In the genomic region with DNA sequence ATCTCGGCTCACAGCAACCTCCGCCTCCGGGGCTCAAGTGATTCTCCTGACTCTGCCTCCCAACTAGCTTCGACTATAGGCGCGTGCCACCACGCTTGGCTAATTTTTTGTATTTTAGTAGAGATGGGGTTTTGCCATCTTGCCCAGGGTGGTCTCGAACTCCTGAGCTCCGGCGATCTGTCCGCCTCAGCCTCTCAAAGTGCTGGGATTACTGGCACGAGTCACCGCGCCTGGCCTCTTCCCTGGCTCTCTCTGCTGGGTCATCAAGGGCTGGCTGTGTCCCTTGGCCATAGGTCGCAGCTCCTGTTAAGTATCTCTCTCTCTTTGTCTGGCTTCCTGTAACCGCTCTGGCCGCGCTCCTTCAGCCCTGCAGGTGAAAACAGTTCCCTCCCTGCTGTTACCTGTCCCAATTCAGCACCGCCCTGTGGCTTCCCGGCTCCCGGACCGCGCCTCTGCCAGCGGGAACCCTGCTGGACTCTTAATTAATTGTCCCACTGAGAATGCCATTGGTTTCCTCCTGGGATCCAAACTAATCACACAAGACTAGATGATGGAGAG, we compare ENCODE assay signal across 8 cellular contexts. TPM values are rescaled to one million over a fixed set of nuclear protein-coding genes. Genes with fewer than 3 reads are reported as not detected.
DNase-seq lines count a peak whose midpoint lies in the region; ATAC-seq and TF ChIP-seq lines count a peak whose summit lies in the region.

No MANE protein-coding gene starts in this region.

- H3K4me1 ChIP-seq in Panc1 (ENCODE audit: control insufficient read depth, insufficient read depth, low read length), result peaks cover 6% of the 10 kb centered on the region; the same call in 1 of the 2 replicates

- in situ Hi-C loops in Panc1 (cut with HindIII; ENCODE audit: low pct_unique_long_range_greater_than_20kb, low sequenced_read_pairs), result no loop called here

- H3K4me1 Mint-ChIP-seq in endothelial cell (ENCODE audit: unreplicated experiment), result peaks cover 46% of the 10 kb centered on the region
- peaks cover 13 to 14% of the 10 kb centered on the region in 2 donors for H3K4me1 Mint-ChIP-seq in natural killer cell treated with Interleukin-12 subunit alpha and Interleukin-12 subunit beta and Interleukin-15 and Interleukin-18, amount 100 ng/mL, for 72 hours (ENCODE audit: low read depth in 2 of 2)

- peaks cover 9% of the 10 kb centered on the region for H3K27me3 Mint-ChIP-seq in endothelial cell (ENCODE audit: unreplicated experiment)
- peaks cover 0 to 11% of the 10 kb centered on the region in 2 donors for H3K27me3 Mint-ChIP-seq in natural killer cell treated with Interleukin-12 subunit alpha and Interleukin-12 subunit beta and Interleukin-15 and Interleukin-18, amount 100 ng/mL, for 72 hours

- CTCF ChIA-PET in Panc1 (lab: Charles Lee), result interaction anchor here (0.6 kb wide), 1 partner anchor 187 kb away, joined by 10 read pairs; no protein-coding TSS in a partner anchor

- TF ChIP-seq CTCF in GM06990 (IDR thresholded peaks at IDR 0.05; ENCODE audit: insufficient read depth, low read length, poor library complexity, severe bottlenecking), result no peak
- no peak for TF ChIP-seq CTCF in Panc1 (IDR thresholded peaks at IDR 0.05)
- TF ChIP-seq CTCF in endothelial cell (IDR thresholded peaks at IDR 0.05; ENCODE audit: unreplicated experiment), result no peak

- BruUV-seq in Panc1 (replicated peaks; lab: Mats Ljungman, UMichigan), result no TSS peak

- H3K27ac ChIP-seq in Panc1 (ENCODE audit: low read length), result peak overlapping the region; percentile 41

- POLR2A ChIA-PET in Panc1 (lab: Charles Lee), result no interaction called here

- no peak for DNase-seq in GM06990 (ENCODE audit: extremely low read depth, insufficient read length)
- DNase-seq in Panc1 (ENCODE audit: low read depth, low spot score), result no peak
- no peak for DNase-seq in endothelial cell (ENCODE audit: low spot score)
- DNase-seq in natural killer cell treated with Interleukin-12 subunit alpha and Interleukin-12 subunit beta and Interleukin-15 and Interleukin-18, amount 100 ng/mL, for 72 hours (ENCODE audit: low spot score), result no peak
- DNase-seq in SKM-1 (lab: John Stamatoyannopoulos, UW; ENCODE audit: unreplicated experiment), result no peak
- DNase-seq in activated CD4-positive, CD25-positive, alpha-beta regulatory T cell (lab: John Stamatoyannopoulos, UW), result no peak
- no peak for DNase-seq in SKM-1 treated with dmso at 0.1 percent for 144 hours (lab: John Stamatoyannopoulos, UW; ENCODE audit: unreplicated experiment)

- H3K36me3 ChIP-seq in GM06990 (ENCODE audit: control insufficient read depth, insufficient read depth, low read length) (no peaks in the 10 kb centered on the region), Panc1 (ENCODE audit: control insufficient read depth, insufficient read depth, low read length) (no peaks in the 10 kb centered on the region; the same call in 1 of the 2 replicates)

- peak overlapping the region; percentile 89 for H3K27ac Mint-ChIP-seq in endothelial cell (ENCODE audit: unreplicated experiment)
- H3K27ac Mint-ChIP-seq in natural killer cell treated with Interleukin-12 subunit alpha and Interleukin-12 subunit beta and Interleukin-15 and Interleukin-18, amount 100 ng/mL, for 72 hours, result peak overlapping the region; percentile 22 to 58

- ATAC-seq in Panc1, result no peak
- no peak for ATAC-seq in natural killer cell treated with Interleukin-12 subunit alpha and Interleukin-12 subunit beta and Interleukin-15 and Interleukin-18, amount 100 ng/mL, for 72 hours
- no peak for ATAC-seq in GM18519 (IDR thresholded peaks at IDR 0.05; ENCODE audit: low FRiP score, unreplicated experiment)

- H3K27me3 ChIP-seq in GM06990 (replicated peaks; ENCODE audit: control insufficient read depth, insufficient read depth, low read length) (no peaks in the 10 kb centered on the region; the same call in 1 of the 2 replicates), Panc1 (ENCODE audit: control insufficient read depth, insufficient read depth, low read length) (no peaks in the 10 kb centered on the region)

- peak overlapping the region; percentile 92 for H3K4me3 Mint-ChIP-seq in endothelial cell (ENCODE audit: unreplicated experiment)
- peak overlapping the region; percentile 95 for H3K4me3 Mint-ChIP-seq in natural killer cell treated with Interleukin-12 subunit alpha and Interleukin-12 subunit beta and Interleukin-15 and Interleukin-18, amount 100 ng/mL, for 72 hours

- H3K4me3 ChIP-seq in GM06990 (replicated peaks; ENCODE audit: low read depth, low read length) (peak overlapping the region; percentile 68; the same call in 1 of the 2 replicates), Panc1 (ENCODE audit: low read depth in 2 of 2, low read length in 2 of 2) (peak overlapping the region; percentile 69 to 71)

- intact Hi-C loops in Panc1 (cut with micrococcal nuclease; ENCODE audit: unreplicated experiment), result no loop called here

- H3K36me3 Mint-ChIP-seq in endothelial cell (ENCODE audit: low read depth, unreplicated experiment), result no peaks in the 10 kb centered on the region
- H3K36me3 Mint-ChIP-seq in natural killer cell treated with Interleukin-12 subunit alpha and Interleukin-12 subunit beta and Interleukin-15 and Interleukin-18, amount 100 ng/mL, for 72 hours, result no peaks in the 10 kb centered on the region

- no peaks in the 10 kb centered on the region for H3K9me3 Mint-ChIP-seq in endothelial cell (ENCODE audit: unreplicated experiment)
- H3K9me3 Mint-ChIP-seq in natural killer cell treated with Interleukin-12 subunit alpha and Interleukin-12 subunit beta and Interleukin-15 and Interleukin-18, amount 100 ng/mL, for 72 hours, result no peaks in the 10 kb centered on the region

- H3K9me3 ChIP-seq in Panc1 (ENCODE audit: control insufficient read depth, insufficient read depth, low read depth, low read length), result no peaks in the 10 kb centered on the region

RNA-seq across cellular contexts. Expression of gene RGS12, which starts 1.3 kb away (rescaled TPM):
- total RNA-seq in Panc1 (2021; ENCODE audit: unreplicated experiment) (24.3 TPM), endothelial cell (ENCODE audit: unreplicated experiment) (116 TPM)
- polyA plus RNA-seq in Panc1 (2012; ENCODE audit: insufficient read length), result 31.5 TPM
- total RNA-seq in natural killer cell treated with Interleukin-12 subunit alpha and Interleukin-12 subunit beta and Interleukin-15 and Interleukin-18, amount 100 ng/mL, for 72 hours, result 1 to 10 TPM; 1.9 to 7.0 TPM

RNA-seq across cellular contexts. Expression of gene MSANTD1, which starts 42.5 kb away (rescaled TPM):
- total RNA-seq in Panc1 (2021; ENCODE audit: unreplicated experiment) (0.57 TPM), endothelial cell (ENCODE audit: unreplicated experiment) (0.97 TPM)
- 0.52 TPM for polyA plus RNA-seq in Panc1 (2012; ENCODE audit: insufficient read length)
- total RNA-seq in natural killer cell treated with Interleukin-12 subunit alpha and Interleukin-12 subunit beta and Interleukin-15 and Interleukin-18, amount 100 ng/mL, for 72 hours, result 1 to 10 TPM; 1.8 to 2.0 TPM
